Comparison of ENCODE assay signal across 8 cellular contexts in the genomic region with DNA sequence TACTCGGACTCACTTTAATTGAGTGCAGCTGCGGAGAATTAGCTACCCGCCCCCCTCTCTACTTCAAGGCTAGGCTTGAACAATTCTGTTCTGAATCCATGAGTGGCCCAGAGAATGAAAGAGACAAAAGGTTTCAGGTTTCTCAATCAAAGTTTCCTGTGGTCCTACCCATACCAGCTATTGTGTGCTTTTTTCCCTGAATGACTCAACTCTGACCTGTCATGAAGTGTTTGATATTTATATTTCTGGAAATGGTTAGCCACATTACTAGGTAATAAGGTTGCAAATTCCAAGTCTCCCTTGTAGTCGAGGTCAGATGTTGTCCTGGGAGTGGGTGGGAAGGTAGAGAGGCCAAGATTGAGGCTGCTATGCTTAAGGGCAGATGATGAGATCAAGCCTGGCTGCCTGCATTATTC.
DNase-seq lines count a peak whose midpoint lies in the region; ATAC-seq lines count a peak whose summit lies in the region.

No MANE protein-coding gene starts in this region.

- no peak overlapping the region for H3K4me3 Mint-ChIP-seq in activated T-cell treated with anti-CD3 and anti-CD28 coated beads, Interleukin-2, amount 50 U/mL, for 4 hours
- no peak overlapping the region for H3K4me3 Mint-ChIP-seq in activated T-cell treated with anti-CD3 and anti-CD28 coated beads, Interleukin-2, amount 50 U/mL, for 24 hours

- H3K36me3 Mint-ChIP-seq in activated T-cell treated with anti-CD3 and anti-CD28 coated beads, Interleukin-2, amount 50 U/mL, for 4 hours (ENCODE audit: insufficient read depth) = no peaks in the 10 kb centered on the region
- H3K36me3 Mint-ChIP-seq in activated T-cell treated with anti-CD3 and anti-CD28 coated beads, Interleukin-2, amount 50 U/mL, for 24 hours (ENCODE audit: low read depth) = no peaks in the 10 kb centered on the region

- no peak for DNase-seq in activated T-cell treated with anti-CD3 and anti-CD28 coated beads, Interleukin-2, amount 50 U/mL, for 4 hours
- DNase-seq in activated T-cell treated with anti-CD3 and anti-CD28 coated beads, Interleukin-2, amount 50 U/mL, for 24 hours = no peak
- DNase-seq in NCI-H2107 treated with DMSO at 0.1 percent for 48 hours (lab: John Stamatoyannopoulos, UW; ENCODE audit: unreplicated experiment) (peak; percentile 99), dedifferentiated amniotic fluid mesenchymal stem cell (ENCODE audit: extremely low spot score) (peak; percentile 84), retina (peak; percentile 36), head of caudate nucleus (no peak)

- peak; percentile 62 to 78 for ATAC-seq in activated T-cell treated with anti-CD3 and anti-CD28 coated beads, Interleukin-2, amount 50 U/mL, for 4 hours
- ATAC-seq in HG02870 (IDR thresholded peaks at IDR 0.05; ENCODE audit: unreplicated experiment) (peak; percentile 87), GM19023 (IDR thresholded peaks at IDR 0.05; ENCODE audit: unreplicated experiment) (no peak)

- intact Hi-C loops in head of caudate nucleus (cut with DNase I) = no loop called here

- no peak overlapping the region for H3K27ac Mint-ChIP-seq in activated T-cell treated with anti-CD3 and anti-CD28 coated beads, Interleukin-2, amount 50 U/mL, for 24 hours

- H3K27me3 Mint-ChIP-seq in activated T-cell treated with anti-CD3 and anti-CD28 coated beads, Interleukin-2, amount 50 U/mL, for 4 hours (ENCODE audit: low read depth) = no peaks in the 10 kb centered on the region
- H3K27me3 Mint-ChIP-seq in activated T-cell treated with anti-CD3 and anti-CD28 coated beads, Interleukin-2, amount 50 U/mL, for 24 hours = no peaks in the 10 kb centered on the region

- no peaks in the 10 kb centered on the region for H3K9me3 Mint-ChIP-seq in activated T-cell treated with anti-CD3 and anti-CD28 coated beads, Interleukin-2, amount 50 U/mL, for 4 hours
- H3K9me3 Mint-ChIP-seq in activated T-cell treated with anti-CD3 and anti-CD28 coated beads, Interleukin-2, amount 50 U/mL, for 24 hours = peaks cover 2% of the 10 kb centered on the region

- peaks cover 32% of the 10 kb centered on the region for H3K4me1 Mint-ChIP-seq in activated T-cell treated with anti-CD3 and anti-CD28 coated beads, Interleukin-2, amount 50 U/mL, for 4 hours (ENCODE audit: low read depth)
- peaks cover 42% of the 10 kb centered on the region for H3K4me1 Mint-ChIP-seq in activated T-cell treated with anti-CD3 and anti-CD28 coated beads, Interleukin-2, amount 50 U/mL, for 24 hours (ENCODE audit: low read depth)

Comparison
In these comparisons a context has a peak if more than half of its experiments do, and no peak if none do; other contexts are left out.
1. DNase-seq: peak in NCI-H2107 treated with DMSO at 0.1 percent for 48 hours (single experiment), dedifferentiated amniotic fluid mesenchymal stem cell (single experiment) and retina (single experiment); none in activated T-cell treated with anti-CD3 and anti-CD28 coated beads, Interleukin-2, amount 50 U/mL, for 4 hours (single experiment), activated T-cell treated with anti-CD3 and anti-CD28 coated beads, Interleukin-2, amount 50 U/mL, for 24 hours (single experiment) and head of caudate nucleus (0 of 42).